Comparison of ENCODE assay signal across 11 cellular contexts in genomic region chrX:154040307-154040756, GRCh38. TPM values are rescaled to one million over a fixed set of nuclear protein-coding genes. Genes with fewer than 3 reads are reported as not detected.
DNase-seq lines count a peak whose midpoint lies in the region; ATAC-seq, FAIRE-seq and TF ChIP-seq lines count a peak whose summit lies in the region.
"Had no signal": no experiment of that assay in that cellular context is flagged by ENCODE, and none has a peak within 500 bp of the region (broad histone marks: within the 10 kb centered on the region; RNA-seq: fewer than 3 reads in every experiment).

No MANE protein-coding gene starts in this region.

- H3K27ac Mint-ChIP-seq in naive thymus-derived CD8-positive, alpha-beta T cell: peak overlapping the region in 9 of 10 donors; percentile 1 to 88 (median 71)

- H3K4me3 ChIP-seq in mammary epithelial cell (replicated peaks in 1 of 3; ENCODE audit: insufficient read depth in 1 of 3, low read depth in 2 of 3, low read length in 3 of 3): no peak overlapping the region

- no peak overlapping the region for H2AFZ ChIP-seq in mammary epithelial cell (ENCODE audit: low read depth, low read length)

- H3K27ac ChIP-seq in KOPT-K1 (ENCODE audit: low read depth, low read length, poor library complexity, severe bottlenecking) (peak overlapping the region; percentile 32), mammary epithelial cell (ENCODE audit: insufficient read depth, low read depth, low read length) (no peak overlapping the region)

- no peak overlapping the region for H3K4me2 ChIP-seq in mammary epithelial cell (ENCODE audit: insufficient read depth, low read depth, low read length)

- H3K36me3 ChIP-seq in KOPT-K1 (ENCODE audit: insufficient read depth, low read length) (peaks cover 49% of the 10 kb centered on the region), mammary epithelial cell (ENCODE audit: insufficient read depth, low read length) (no peaks in the 10 kb centered on the region)

- H3K9me3 ChIP-seq in KOPT-K1 (ENCODE audit: insufficient read depth, low read length, poor library complexity, severe bottlenecking) (no peaks in the 10 kb centered on the region), mammary epithelial cell (replicated peaks; ENCODE audit: insufficient read depth, low read length) (no peaks in the 10 kb centered on the region)

- 74% methylated on average over 6 of the region's 7 CpGs for WGBS in mammary epithelial cell (ENCODE audit: low coverage, missing lambda C conversion rate)

- peak overlapping the region in 4 of 10 donors; percentile 28 to 62 (median 41) for H3K4me3 Mint-ChIP-seq in naive thymus-derived CD8-positive, alpha-beta T cell

- peaks cover 11 to 42% (median 39%) of the 10 kb centered on the region in 4 donors for H3K4me1 Mint-ChIP-seq in naive thymus-derived CD8-positive, alpha-beta T cell

- peaks cover 2% of the 10 kb centered on the region for H3K4me1 ChIP-seq in mammary epithelial cell (ENCODE audit: insufficient read depth, low read length)

- H3K27me3 ChIP-seq in mammary epithelial cell (ENCODE audit: insufficient read depth, low read length): no peaks in the 10 kb centered on the region

- no peaks in the 10 kb centered on the region for H3K9me3 Mint-ChIP-seq in naive thymus-derived CD8-positive, alpha-beta T cell

- CTCF ChIA-PET in mammary epithelial cell (lab: Charles Lee; ENCODE audit: low non-redundant PET): no interaction called here

- FAIRE-seq in RCC 7860 (lab: Jason Lieb, UNC): no peak

- H4K20me1 ChIP-seq in mammary epithelial cell (ENCODE audit: insufficient read depth, low read length): no peaks in the 10 kb centered on the region

- DNase-seq in AG20443 (ENCODE audit: low spot score) (peak; percentile 58), mammary epithelial cell (peak; percentile 65), RCC 7860 (ENCODE audit: low spot score) (no peak), NCI-H2171 (lab: John Stamatoyannopoulos, UW) (no peak)
- DNase-seq in naive thymus-derived CD8-positive, alpha-beta T cell: no peak
- DNase-seq: activated CD8-positive, alpha-beta memory T cell treated with anti-CD3 and anti-CD28 coated beads, Interleukin-2, amount 50 U/mL, for 4 hours; islet precursor cell; NCI-H1694 treated with DMSO at 0.1 percent for 48 hours had no signal

- peaks cover 0 to 44% (median 0%) of the 10 kb centered on the region in 3 donors for H3K36me3 Mint-ChIP-seq in naive thymus-derived CD8-positive, alpha-beta T cell

- intact Hi-C loops in mammary epithelial cell (cut with micrococcal nuclease): no loop called here

- H3K27me3 Mint-ChIP-seq in naive thymus-derived CD8-positive, alpha-beta T cell: no peaks in the 10 kb centered on the region

- no TSS peak for BruUV-seq in mammary epithelial cell (replicated peaks; lab: Mats Ljungman, UMichigan)

- dilution Hi-C loops in mammary epithelial cell (cut with HindIII; ENCODE audit: low sequenced_read_pairs): loop anchor here (5.0 kb wide), 1 partner anchor 73 kb away; no protein-coding TSS in a partner anchor

- peaks cover 35% of the 10 kb centered on the region for H3K79me2 ChIP-seq in mammary epithelial cell (ENCODE audit: insufficient read depth, low read length)

- in situ Hi-C loops in mammary epithelial cell (cut with MboI; ENCODE audit: low sequenced_read_pairs in 2 of 2): no loop called here

- H3K9ac ChIP-seq in mammary epithelial cell (ENCODE audit: insufficient read depth, low read length): no peak overlapping the region

- peak in 1 of 2 donors; percentile 31 for ATAC-seq in naive thymus-derived CD8-positive, alpha-beta T cell
- ATAC-seq in GM21825 (IDR thresholded peaks at IDR 0.05; ENCODE audit: unreplicated experiment) (no peak), GM21737 (IDR thresholded peaks at IDR 0.05; ENCODE audit: unreplicated experiment) (no peak)

- TF ChIP-seq CTCF in mammary epithelial cell (conservative IDR thresholded peaks at IDR 0.05 in 1 of 2, IDR thresholded peaks at IDR 0.05 in 1 of 2; ENCODE audit: extremely low read depth in 1 of 2, insufficient read depth in 1 of 2, low read depth in 1 of 2, low read length in 2 of 2): no peak

- POLR2A ChIA-PET in naive thymus-derived CD8-positive, alpha-beta T cell (lab: Charles Lee): interaction anchor here (1.0 to 1.1 kb wide), 2 partner anchors 33 to 69 kb away, joined by 3 read pairs; partner anchors contain the start of gene HCFC1

RNA-seq across cellular contexts. Expression of gene IRAK1, which starts 20.6 kb away (rescaled TPM):
- 100 to 1,000 TPM in 1 of 2 donors, 10 to 100 TPM in 1; 69.0 to 129 TPM for total RNA-seq in mammary epithelial cell
- 68.1 TPM for polyA plus RNA-seq in mammary epithelial cell
- polyA minus RNA-seq in mammary epithelial cell: 63.3 TPM
- total RNA-seq in naive thymus-derived CD8-positive, alpha-beta T cell: 10 to 100 TPM; 68.8 to 76.6 TPM
- polyA plus RNA-seq in naive thymus-derived CD8-positive, alpha-beta T cell: 10 to 100 TPM; 23.9 to 44.7 (median 27.8) TPM

RNA-seq across cellular contexts. Expression of gene MECP2, which starts 57.2 kb away (rescaled TPM):
- total RNA-seq in mammary epithelial cell: 10 to 100 TPM; 17.5 to 35.6 TPM
- 12.1 TPM for polyA plus RNA-seq in mammary epithelial cell
- polyA minus RNA-seq in mammary epithelial cell: 50.5 TPM
- 10 to 100 TPM; 87.7 to 88.3 TPM for total RNA-seq in naive thymus-derived CD8-positive, alpha-beta T cell
- 10 to 100 TPM; 12.0 to 22.2 (median 12.2) TPM for polyA plus RNA-seq in naive thymus-derived CD8-positive, alpha-beta T cell

Comparison
In these comparisons a context has a peak if more than half of its experiments do, and no peak if none do; other contexts are left out.
1. DNase-seq: peak in AG20443 (single experiment) and mammary epithelial cell (single experiment); none in naive thymus-derived CD8-positive, alpha-beta T cell (0 of 10), RCC 7860 (single experiment) and NCI-H2171 (single experiment).